ENCODE assay signal across 20 cellular contexts in genomic region chr3:23966308-23966707, GRCh38. TPM values are rescaled to one million over a fixed set of nuclear protein-coding genes. Genes with fewer than 3 reads are reported as not detected.
DNase-seq lines count a peak whose midpoint lies in the region; ATAC-seq and TF ChIP-seq lines count a peak whose summit lies in the region.
"Had no signal": no experiment of that assay in that cellular context is flagged by ENCODE, and none has a peak within 500 bp of the region (broad histone marks: within the 10 kb centered on the region; RNA-seq: fewer than 3 reads in every experiment).

No MANE protein-coding gene starts in this region.

- H3K9me3 Mint-ChIP-seq in natural killer cell = no peaks in the 10 kb centered on the region
- H3K9me3 Mint-ChIP-seq in natural killer cell treated with Interleukin-12 subunit alpha and Interleukin-12 subunit beta and Interleukin-15 and Interleukin-18, amount 100 ng/mL, for 72 hours = no peaks in the 10 kb centered on the region
- H3K9me3 Mint-ChIP-seq in effector memory CD8-positive, alpha-beta T cell = no peaks in the 10 kb centered on the region
- H3K9me3 Mint-ChIP-seq: activated naive CD4-positive, alpha-beta T cell treated with anti-CD3 and anti-CD28 coated beads, Interleukin-2, amount 50 U/mL, for 24 hours had no signal

- no peak for TF ChIP-seq CTCF in natural killer cell (IDR thresholded peaks at IDR 0.05)

- peak overlapping the region; percentile 17 for H3K4me3 Mint-ChIP-seq in natural killer cell
- H3K4me3 Mint-ChIP-seq in natural killer cell treated with Interleukin-12 subunit alpha and Interleukin-12 subunit beta and Interleukin-15 and Interleukin-18, amount 100 ng/mL, for 72 hours = no peak overlapping the region
- no peak overlapping the region for H3K4me3 Mint-ChIP-seq in effector memory CD8-positive, alpha-beta T cell
- H3K4me3 Mint-ChIP-seq: activated naive CD4-positive, alpha-beta T cell treated with anti-CD3 and anti-CD28 coated beads, Interleukin-2, amount 50 U/mL, for 24 hours had no signal

- peaks cover 8 to 18% of the 10 kb centered on the region in 2 donors for H3K4me1 Mint-ChIP-seq in natural killer cell
- peaks cover 5 to 9% of the 10 kb centered on the region in 2 donors for H3K4me1 Mint-ChIP-seq in natural killer cell treated with Interleukin-12 subunit alpha and Interleukin-12 subunit beta and Interleukin-15 and Interleukin-18, amount 100 ng/mL, for 72 hours (ENCODE audit: low read depth in 2 of 2)
- peaks cover 21 to 28% of the 10 kb centered on the region in 2 donors for H3K4me1 Mint-ChIP-seq in effector memory CD8-positive, alpha-beta T cell (ENCODE audit: low read depth in 2 of 2)

- ATAC-seq in natural killer cell (no peak), HG03378 (IDR thresholded peaks at IDR 0.05; ENCODE audit: unreplicated experiment) (no peak)
- no peak for ATAC-seq in natural killer cell treated with Interleukin-12 subunit alpha and Interleukin-12 subunit beta and Interleukin-15 and Interleukin-18, amount 100 ng/mL, for 72 hours
- ATAC-seq in effector memory CD8-positive, alpha-beta T cell (replicated peaks) = no peak
- ATAC-seq: esophagus mucosa, lower lobe of right lung had no signal

- intact Hi-C loops in natural killer cell (cut with micrococcal nuclease) = no loop called here

- H3K27ac Mint-ChIP-seq in natural killer cell = no peak overlapping the region
- no peak overlapping the region for H3K27ac Mint-ChIP-seq in natural killer cell treated with Interleukin-12 subunit alpha and Interleukin-12 subunit beta and Interleukin-15 and Interleukin-18, amount 100 ng/mL, for 72 hours
- peak overlapping the region; percentile 60 to 87 for H3K27ac Mint-ChIP-seq in effector memory CD8-positive, alpha-beta T cell
- H3K27ac Mint-ChIP-seq: activated naive CD4-positive, alpha-beta T cell treated with anti-CD3 and anti-CD28 coated beads, Interleukin-2, amount 50 U/mL, for 24 hours had no signal

- DNase-seq in natural killer cell = no peak
- no peak for DNase-seq in natural killer cell treated with Interleukin-12 subunit alpha and Interleukin-12 subunit beta and Interleukin-15 and Interleukin-18, amount 100 ng/mL, for 72 hours (ENCODE audit: low spot score)
- DNase-seq in effector memory CD8-positive, alpha-beta T cell = no peak
- DNase-seq in iris pigment epithelial cell (ENCODE audit: low read depth) = peak; percentile 75
- DNase-seq in effector CD4-positive, alpha-beta T cell = no peak
- no peak for DNase-seq in superior temporal gyrus (ENCODE audit: extremely low spot score)
- DNase-seq in inferior parietal cortex (ENCODE audit: extremely low spot score) = no peak
- DNase-seq: activated CD4-positive, alpha-beta T cell treated with anti-CD3 and anti-CD28 coated beads for 1 hour; Calu3; hippocampal formation; KBM-7; lower lobe of right lung; NCI-H187; NCI-H345; OCI-M1; retina; Right ventricle myocardium superior had no signal

- no peaks in the 10 kb centered on the region for H3K27me3 Mint-ChIP-seq in natural killer cell (ENCODE audit: low read depth in 2 of 2)
- H3K27me3 Mint-ChIP-seq in natural killer cell treated with Interleukin-12 subunit alpha and Interleukin-12 subunit beta and Interleukin-15 and Interleukin-18, amount 100 ng/mL, for 72 hours = no peaks in the 10 kb centered on the region
- no peaks in the 10 kb centered on the region for H3K27me3 Mint-ChIP-seq in effector memory CD8-positive, alpha-beta T cell
- H3K27me3 Mint-ChIP-seq: activated naive CD4-positive, alpha-beta T cell treated with anti-CD3 and anti-CD28 coated beads, Interleukin-2, amount 50 U/mL, for 24 hours had no signal

- peaks cover 29% of the 10 kb centered on the region for H3K36me3 Mint-ChIP-seq in natural killer cell
- H3K36me3 Mint-ChIP-seq in natural killer cell treated with Interleukin-12 subunit alpha and Interleukin-12 subunit beta and Interleukin-15 and Interleukin-18, amount 100 ng/mL, for 72 hours = peaks cover 13% of the 10 kb centered on the region
- peaks cover 100% of the 10 kb centered on the region for H3K36me3 Mint-ChIP-seq in effector memory CD8-positive, alpha-beta T cell (ENCODE audit: insufficient read depth)

RNA-seq across cellular contexts. Expression of gene NR1D2, which starts 21.2 kb away (rescaled TPM):
- 10 to 100 TPM; 72.5 to 94.2 (median 92.1) TPM for total RNA-seq in natural killer cell
- total RNA-seq in natural killer cell treated with Interleukin-12 subunit alpha and Interleukin-12 subunit beta and Interleukin-15 and Interleukin-18, amount 100 ng/mL, for 72 hours = 1 to 10 TPM; 4.2 to 5.2 TPM

RNA-seq across cellular contexts. Expression of gene RPL15, which starts 49.4 kb away (rescaled TPM):
- 1,000 to 10,000 TPM; 1,116 to 1,338 (median 1,291) TPM for total RNA-seq in natural killer cell
- total RNA-seq in natural killer cell treated with Interleukin-12 subunit alpha and Interleukin-12 subunit beta and Interleukin-15 and Interleukin-18, amount 100 ng/mL, for 72 hours = 1,000 to 10,000 TPM; 1,150 to 1,334 TPM

RNA-seq across cellular contexts. Expression of gene NKIRAS1, which starts 49.5 kb away (rescaled TPM):
- 1 to 10 TPM; 2.2 to 3.3 (median 2.8) TPM for total RNA-seq in natural killer cell
- 1 to 10 TPM; 4.9 to 6.7 TPM for total RNA-seq in natural killer cell treated with Interleukin-12 subunit alpha and Interleukin-12 subunit beta and Interleukin-15 and Interleukin-18, amount 100 ng/mL, for 72 hours

Comparison
In these comparisons a context has a peak if more than half of its experiments do, and no peak if none do; other contexts are left out.
1. RNA of gene NR1D2, which starts 21.2 kb away (total RNA-seq): 72.5 to 94.2 TPM in natural killer cell; 4.2 to 5.2 TPM in natural killer cell treated with Interleukin-12 subunit alpha and Interleukin-12 subunit beta and Interleukin-15 and Interleukin-18, amount 100 ng/mL, for 72 hours; every median in the first group is over 10 times any median in the second.
2. H3K27ac Mint-ChIP-seq: peak in effector memory CD8-positive, alpha-beta T cell (2 of 2); none in natural killer cell (0 of 2) and natural killer cell treated with Interleukin-12 subunit alpha and Interleukin-12 subunit beta and Interleukin-15 and Interleukin-18, amount 100 ng/mL, for 72 hours (0 of 2).